ENCODE assay signal across 8 cellular contexts in the genomic region with DNA sequence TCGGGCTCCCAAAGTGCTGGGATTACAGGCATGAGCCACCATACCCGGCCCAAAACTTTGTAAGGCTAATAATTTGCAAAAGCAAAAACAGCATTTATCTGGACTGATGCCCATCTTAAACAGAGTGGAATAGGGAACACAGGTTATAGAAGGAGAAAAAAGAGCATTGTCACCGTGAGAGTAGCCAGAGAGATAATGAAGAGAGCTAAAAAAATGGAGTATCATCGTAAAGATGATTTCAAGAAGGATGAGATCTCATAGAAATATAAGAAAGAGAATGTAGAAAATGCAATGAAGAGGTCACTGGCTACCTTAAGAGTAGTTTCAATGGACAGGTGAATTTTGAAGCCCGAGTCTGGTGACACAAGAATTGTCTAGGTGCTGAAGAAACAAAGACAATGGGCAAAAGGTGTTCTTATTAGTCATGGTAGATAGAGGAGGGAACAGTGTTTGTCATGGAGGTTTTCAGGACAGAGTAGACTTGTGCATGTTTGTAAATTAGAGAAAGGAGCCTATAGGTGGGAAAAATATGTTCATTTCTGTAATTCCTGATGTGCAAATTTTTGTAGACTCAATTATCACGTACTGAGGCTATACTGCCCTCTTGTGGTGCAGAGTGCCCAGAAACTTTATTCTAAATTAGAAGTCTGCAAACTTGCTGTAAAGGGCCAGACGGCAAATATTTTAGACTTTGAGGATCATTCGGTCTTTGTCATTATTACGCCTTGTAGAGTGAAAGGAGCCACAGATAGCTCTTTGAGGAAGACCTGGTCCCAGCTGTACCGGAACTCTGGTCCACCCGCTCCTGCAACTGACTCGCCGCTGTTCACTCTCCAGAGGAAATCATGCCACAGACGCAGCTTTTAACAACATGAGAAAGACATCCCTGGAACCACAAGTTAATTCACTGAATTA. TPM values are rescaled to one million over a fixed set of nuclear protein-coding genes. Genes with fewer than 3 reads are reported as not detected.
DNase-seq lines count a peak whose midpoint lies in the region; TF ChIP-seq lines count a peak whose summit lies in the region.

No MANE protein-coding gene starts in this region.

- H3K27ac Mint-ChIP-seq in CD14-positive monocyte (peak overlapping the region in 1 of 7 donors; percentile 47), osteocyte (ENCODE audit: unreplicated experiment) (no peak overlapping the region)

- H2AFZ ChIP-seq in OCI-LY3 (ENCODE audit: low read depth, low read length), result peak overlapping the region; percentile 99

- H3K9ac ChIP-seq in OCI-LY3 (ENCODE audit: low read length), result peak overlapping the region; percentile 46

- H3K36me3 ChIP-seq in OCI-LY3 (replicated peaks; ENCODE audit: low read depth, low read length) (no peaks in the 10 kb centered on the region), esophagus squamous epithelium (no peaks in the 10 kb centered on the region)

- no peaks in the 10 kb centered on the region for H3K9me3 Mint-ChIP-seq in CD14-positive monocyte
- no peaks in the 10 kb centered on the region for H3K9me3 Mint-ChIP-seq in osteocyte (ENCODE audit: unreplicated experiment)

- no peaks in the 10 kb centered on the region for H3K9me3 ChIP-seq in OCI-LY3 (ENCODE audit: insufficient read depth, low read length)
- H3K9me3 ChIP-seq in esophagus squamous epithelium, result no peaks in the 10 kb centered on the region

- WGBS in esophagus squamous epithelium, 2 donors, result 34 to 46% methylated on average over 8 to 13 of the region's 14 CpGs

- intact Hi-C loops in CD14-positive monocyte (cut with micrococcal nuclease) (loop anchor here in 1 of 2 donors (5.0 kb wide), 1 partner anchor 72 kb away; a partner anchor contains a TSS), esophagus squamous epithelium (cut with DNase I) (loop anchor here (10.0 kb wide), 1 partner anchor 74 kb away; a partner anchor contains a TSS)

- TF ChIP-seq POLR2A in esophagus squamous epithelium (IDR thresholded peaks at IDR 0.05), result no peak

- peak overlapping the region; percentile 96 for H3K4me2 ChIP-seq in OCI-LY3 (ENCODE audit: low read length)

- H3K4me1 Mint-ChIP-seq in CD14-positive monocyte, result peaks cover 7% of the 10 kb centered on the region
- no peaks in the 10 kb centered on the region for H3K4me1 Mint-ChIP-seq in osteocyte (ENCODE audit: unreplicated experiment)

- H3K27me3 Mint-ChIP-seq in CD14-positive monocyte (ENCODE audit: low read depth in 3 of 3), result peaks cover 0 to 2% (median 1%) of the 10 kb centered on the region in 3 donors
- peaks cover 55% of the 10 kb centered on the region for H3K27me3 Mint-ChIP-seq in osteocyte (ENCODE audit: unreplicated experiment)

- H4K20me1 ChIP-seq in OCI-LY3 (ENCODE audit: insufficient read depth, low read length), result no peaks in the 10 kb centered on the region

- H3K27me3 ChIP-seq in OCI-LY3 (ENCODE audit: low read depth, low read length), result peaks cover 35% of the 10 kb centered on the region
- peaks cover 0 to 35% (median 2%) of the 10 kb centered on the region in 4 donors for H3K27me3 ChIP-seq in esophagus squamous epithelium

- peak overlapping the region; percentile 62 to 83 for H3K4me3 Mint-ChIP-seq in CD14-positive monocyte
- H3K4me3 Mint-ChIP-seq in osteocyte (ENCODE audit: unreplicated experiment), result no peak overlapping the region

- TF ChIP-seq CTCF in CD14-positive monocyte (IDR thresholded peaks at IDR 0.05) (peak; percentile 90), HFF-Myc (IDR thresholded peaks at IDR 0.05; ENCODE audit: low read depth, low read length, missing control alignments) (peak; percentile 72), OCI-LY3 (IDR thresholded peaks at IDR 0.05; ENCODE audit: low read depth, low read length) (peak; percentile 96), esophagus squamous epithelium (IDR thresholded peaks at IDR 0.05) (peak; percentile 67 to 88 (median 78)), osteocyte (IDR thresholded peaks at IDR 0.05) (peak; percentile 84)

- H3K4me1 ChIP-seq in OCI-LY3 (ENCODE audit: low read length), result peaks cover 12% of the 10 kb centered on the region
- H3K4me1 ChIP-seq in esophagus squamous epithelium, result peaks cover 0 to 6% (median 4%) of the 10 kb centered on the region in 3 donors

- H3K36me3 Mint-ChIP-seq in CD14-positive monocyte, result no peaks in the 10 kb centered on the region
- no peaks in the 10 kb centered on the region for H3K36me3 Mint-ChIP-seq in osteocyte (ENCODE audit: unreplicated experiment)

- H3K27ac ChIP-seq in OCI-LY3 (ENCODE audit: low read length) (no peak overlapping the region), esophagus squamous epithelium (no peak overlapping the region)

- no peaks in the 10 kb centered on the region for H3K79me2 ChIP-seq in OCI-LY3 (ENCODE audit: low read length)

- DNase-seq in CD14-positive monocyte (ENCODE audit: low spot score) (no peak), HFF-Myc (ENCODE audit: extremely low read depth, low read depth) (peak; percentile 44), esophagus squamous epithelium (lab: John Stamatoyannopoulos, UW) (no peak), osteocyte (ENCODE audit: extremely low spot score, unreplicated experiment) (no peak), ureter (ENCODE audit: low spot score) (peak; percentile 65), occipital lobe (lab: John Stamatoyannopoulos, UW) (no peak)
- DNase-seq in activated CD8-positive, alpha-beta memory T cell treated with anti-CD3 and anti-CD28 coated beads, Interleukin-2, amount 50 U/mL, for 48 hours, result peak; percentile 64

- H3K4me3 ChIP-seq in HFF-Myc (replicated peaks; ENCODE audit: low read depth, low read length) (no peak overlapping the region), OCI-LY3 (ENCODE audit: low read length) (peak overlapping the region; percentile 78), esophagus squamous epithelium (no peak overlapping the region)

RNA-seq across cellular contexts. Expression of a gene that starts 8.1 kb away (rescaled TPM):
- 10 to 100 TPM; 60.5 to 70.0 TPM for polyA plus RNA-seq in CD14-positive monocyte
- total RNA-seq in esophagus squamous epithelium (10 to 100 TPM; 39.4 to 77.4 (median 66.5) TPM), osteocyte (59.6 and 65.9 TPM in 2 replicates), ureter (50.7 TPM), occipital lobe (131 TPM)

RNA-seq across cellular contexts. Expression of a gene that starts 27.2 kb away (rescaled TPM):
- 1 to 10 TPM in 1 of 2 donors, under 1 TPM in 1; 0.52 to 1.0 TPM for polyA plus RNA-seq in CD14-positive monocyte
- total RNA-seq in esophagus squamous epithelium (1 to 10 TPM in 2 of 4 donors, under 1 TPM in 2; 0.35 to 1.7 (median 0.93) TPM), osteocyte (0.63 and 1.4 TPM in 2 replicates), ureter (2.4 TPM), occipital lobe (11.1 TPM)

RNA-seq across cellular contexts. Expression of a gene that starts 32.0 kb away (rescaled TPM):
- polyA plus RNA-seq in CD14-positive monocyte, result 10 to 100 TPM; 65.0 to 70.5 TPM
- 100 to 1,000 TPM in 1 of 4 donors, 10 to 100 TPM in 3; 52.6 to 103 (median 73.1) TPM for total RNA-seq in esophagus squamous epithelium
- 50.3 and 55.6 TPM in 2 replicates for total RNA-seq in osteocyte
- 142 TPM for total RNA-seq in ureter
- 19.5 TPM for total RNA-seq in occipital lobe

RNA-seq across cellular contexts. Expression of a gene that starts 41.0 kb away (rescaled TPM):
- 100 to 1,000 TPM; 197 to 216 TPM for polyA plus RNA-seq in CD14-positive monocyte
- total RNA-seq in esophagus squamous epithelium (100 to 1,000 TPM in 3 of 4 donors, 10 to 100 TPM in 1; 94.0 to 114 (median 107) TPM), osteocyte (72.3 and 77.0 TPM in 2 replicates), ureter (86.0 TPM), occipital lobe (54.6 TPM)

Comparison
In these comparisons a context has a peak if more than half of its experiments do, and no peak if none do; other contexts are left out.
1. DNase-seq: peak in HFF-Myc (single experiment), activated CD8-positive, alpha-beta memory T cell treated with anti-CD3 and anti-CD28 coated beads, Interleukin-2, amount 50 U/mL, for 48 hours (single experiment) and ureter (single experiment); none in CD14-positive monocyte (single experiment), esophagus squamous epithelium (single experiment), osteocyte (single experiment) and occipital lobe (single experiment).
2. Peak in every context shown above with its lines, with median percentiles within 50 percentile points of each other: CTCF ChIP-seq.